Comparison of ENCODE assay signal across 21 cellular contexts in the genomic region with DNA sequence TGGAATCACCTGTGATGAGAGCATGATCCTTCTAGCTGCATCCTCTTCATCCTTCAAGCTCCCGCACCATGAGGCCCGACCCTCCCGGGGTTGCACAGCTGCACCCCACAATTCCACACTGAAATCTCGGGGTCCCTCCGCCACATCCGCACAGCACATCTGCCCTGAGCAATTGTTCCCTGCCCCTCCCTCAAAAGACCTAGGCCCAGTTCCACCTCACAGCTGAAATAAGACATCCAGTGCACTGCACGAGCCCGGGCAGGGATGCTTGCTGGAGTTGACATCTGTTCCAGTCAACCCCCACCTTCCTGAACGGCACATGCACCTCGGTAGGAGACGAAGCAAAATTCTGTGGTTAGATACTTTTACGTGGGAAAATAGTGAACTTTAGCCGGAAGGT. TPM values are rescaled to one million over a fixed set of nuclear protein-coding genes. Genes with fewer than 3 reads are reported as not detected.
DNase-seq lines count a peak whose midpoint lies in the region; ATAC-seq, FAIRE-seq and TF ChIP-seq lines count a peak whose summit lies in the region.
"Had no signal": no experiment of that assay in that cellular context is flagged by ENCODE, and none has a peak within 500 bp of the region (broad histone marks: within the 10 kb centered on the region; RNA-seq: fewer than 3 reads in every experiment).

No MANE protein-coding gene starts in this region.

- peaks cover 32% of the 10 kb centered on the region for H3K4me1 Mint-ChIP-seq in neural crest cell
- no peaks in the 10 kb centered on the region for H3K4me1 Mint-ChIP-seq in immature natural killer cell

- peak; percentile 13 for FAIRE-seq in urothelium cell line (lab: Jason Lieb, UNC)
- FAIRE-seq: GM12891, GM18507, H1 had no signal

- ATAC-seq in Right ventricle myocardium superior (ENCODE audit: poor library complexity): no peak
- ATAC-seq: HCT116 had no signal

- peak; percentile 10 for DNase-seq in cardiac septum (ENCODE audit: low spot score)
- no peak for DNase-seq in Right ventricle myocardium superior
- DNase-seq in neural crest cell (ENCODE audit: low read depth, low spot score): no peak
- DNase-seq in urothelium cell line (ENCODE audit: low spot score): no peak
- no peak for DNase-seq in immature natural killer cell
- DNase-seq in NAMALWA (ENCODE audit: low spot score): no peak
- DNase-seq: C1 segment of cervical spinal cord; Calu3; CD4-positive, alpha-beta memory T cell; COR-L47; DMS53; DMS79 treated with DMSO at 0.1 percent for 48 hours; GF-D8; H9 had no signal

- peak overlapping the region; percentile 62 for H3K4me3 Mint-ChIP-seq in neural crest cell
- peak overlapping the region in 1 of 5 donors; percentile 48 for H3K4me3 Mint-ChIP-seq in immature natural killer cell
- H3K4me3 Mint-ChIP-seq: CD4-positive, alpha-beta memory T cell had no signal

- intact Hi-C loops in cardiac septum (cut with DNase I) (no loop called here), Right ventricle myocardium superior (cut with DNase I) (no loop called here)

- H3K36me3 Mint-ChIP-seq in neural crest cell (ENCODE audit: low read depth): peaks cover 4% of the 10 kb centered on the region
- no peaks in the 10 kb centered on the region for H3K36me3 Mint-ChIP-seq in immature natural killer cell

- no peak overlapping the region for H3K27ac Mint-ChIP-seq in neural crest cell (ENCODE audit: unreplicated experiment)
- no peak overlapping the region for H3K27ac Mint-ChIP-seq in immature natural killer cell
- H3K27ac Mint-ChIP-seq: CD4-positive, alpha-beta memory T cell; H9 had no signal

- H3K27me3 Mint-ChIP-seq in neural crest cell (ENCODE audit: low read depth) (peaks cover 73% of the 10 kb centered on the region), immature natural killer cell (ENCODE audit: low read depth in 3 of 3) (peaks cover 25 to 37% (median 27%) of the 10 kb centered on the region in 3 donors)

- TF ChIP-seq CTCF in neural crest cell (conservative IDR thresholded peaks at IDR 0.05): no peak

- H3K9me3 Mint-ChIP-seq in neural crest cell (peaks cover 6% of the 10 kb centered on the region), immature natural killer cell (peaks cover 0 to 29% (median 4%) of the 10 kb centered on the region in 6 donors)

RNA-seq across cellular contexts. Expression of a gene that starts 14.7 kb away (rescaled TPM):
- not detected for total RNA-seq in cardiac septum
- not detected for total RNA-seq in Right ventricle myocardium superior
- 41.2 and 41.4 TPM in 2 replicates for total RNA-seq in neural crest cell
- not detected for polyA plus RNA-seq in immature natural killer cell
- total RNA-seq: A172; Calu3; CD4-positive, alpha-beta memory T cell; G401 had no signal
- polyA plus RNA-seq: BJ; CD4-positive, alpha-beta memory T cell had no signal

Comparison
In these comparisons a context has a peak if more than half of its experiments do, and no peak if none do; other contexts are left out.
1. RNA of a gene that starts 14.7 kb away (total RNA-seq): 41.2 to 41.4 TPM in neural crest cell; not detected in cardiac septum (single experiment) and not detected in Right ventricle myocardium superior (single experiment); every median in the first group is over 10 times any median in the second.